In the genomic region with DNA sequence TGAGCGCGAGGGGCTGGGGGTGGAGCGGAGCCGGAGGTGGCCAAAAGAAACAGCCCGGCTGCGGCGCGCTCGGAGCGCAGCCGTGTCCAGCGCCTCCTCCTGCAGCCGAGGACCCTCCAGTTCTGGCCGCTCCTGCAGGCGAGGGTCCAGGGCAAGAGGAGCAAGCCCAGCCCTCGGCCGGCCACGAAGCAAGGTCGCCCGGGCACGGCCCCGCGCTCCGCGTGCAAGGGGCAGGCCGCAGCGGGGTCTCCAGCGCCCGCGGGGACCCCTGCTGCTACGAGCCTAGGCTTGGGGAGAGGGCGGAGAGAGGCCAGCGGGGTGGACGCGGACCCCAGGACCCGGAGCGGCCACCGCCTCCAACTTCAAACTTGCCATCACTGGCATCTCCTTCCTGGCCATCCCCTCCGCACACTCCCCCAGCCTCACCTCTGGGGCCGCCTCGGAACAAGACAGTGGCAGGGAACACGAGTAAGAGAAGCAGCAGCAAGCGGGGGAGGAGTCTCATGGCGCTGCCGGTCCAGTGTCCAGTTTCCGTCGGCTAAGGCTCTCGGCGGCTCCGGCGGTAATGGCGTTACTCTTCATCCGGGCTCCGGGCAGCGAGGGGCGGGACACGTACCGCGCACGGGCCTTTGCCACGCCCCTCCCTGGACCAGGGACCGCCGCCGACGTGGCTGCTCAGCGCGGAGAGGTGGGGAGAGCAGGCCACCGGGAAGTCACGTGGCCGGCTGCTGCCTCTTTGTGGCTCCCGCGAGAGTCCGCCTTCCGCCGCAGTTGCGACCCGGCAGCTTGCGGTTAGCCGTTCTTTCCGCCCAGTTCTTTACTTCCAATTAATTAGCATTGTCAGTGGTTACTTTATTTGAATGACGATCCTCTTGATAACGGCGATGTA, we compare ENCODE assay signal across 8 cellular contexts. TPM values are rescaled to one million over a fixed set of nuclear protein-coding genes. Genes with fewer than 3 reads are reported as not detected.
A peak's percentile ranks its signal among the peaks of the same experiment; 100 is the strongest.
DNase-seq lines count a peak whose midpoint lies in the region; ATAC-seq, FAIRE-seq and TF ChIP-seq lines count a peak whose summit lies in the region.

SSR1 (minus strand) TSS at position 584 of the 889 bp plus-strand sequence; CDS start at position 505, 79 bp downstream.

- H3K36me3 ChIP-seq in rectal smooth muscle tissue (ENCODE audit: control insufficient read depth, insufficient read depth, low read length) (peaks cover 4% of the 10 kb centered on the region), aorta (ENCODE audit: control insufficient read depth in 1 of 2, insufficient read depth in 2 of 2, low read length in 1 of 2) (peaks cover 0 to 2% of the 10 kb centered on the region in 2 donors)

- H3K4me1 ChIP-seq in rectal smooth muscle tissue (ENCODE audit: control insufficient read depth, insufficient read depth, low read length): peaks cover 6% of the 10 kb centered on the region
- peaks cover 0 to 1% of the 10 kb centered on the region in 2 donors for H3K4me1 ChIP-seq in aorta (ENCODE audit: control insufficient read depth in 1 of 2, insufficient read depth in 2 of 2, low read length in 2 of 2)

- DNase-seq in GM18507 (ENCODE audit: extremely low spot score, insufficient read length, low read depth) (peak; percentile 99), NCI-H2029 treated with DMSO at 0.1 percent for 48 hours (lab: John Stamatoyannopoulos, UW) (peak; percentile 97), T-helper 9 cell (peak; percentile 85), astrocyte of the cerebellum (ENCODE audit: low read depth) (peak; percentile 89), hepatic stellate cell (ENCODE audit: low spot score) (peak; percentile 98), aorta (peak; percentile 99)

- in situ Hi-C loops in astrocyte of the cerebellum (cut with HindIII; ENCODE audit: low sequenced_read_pairs): no loop called here

- 0 to 1% methylated on average over 69 to 83 of the region's 83 CpGs for WGBS in aorta, 2 donors

- H3K4me3 ChIP-seq in astrocyte of the cerebellum (ENCODE audit: low read depth, low read length) (peak within 1 kb of the TSS; percentile 93), rectal smooth muscle tissue (ENCODE audit: low read length) (peak within 1 kb of the TSS; percentile 97), aorta (ENCODE audit: low read length in 2 of 2) (peak within 1 kb of the TSS; percentile 54 to 69)

- no peak for TF ChIP-seq CTCF in astrocyte of the cerebellum (IDR thresholded peaks at IDR 0.05; ENCODE audit: low read depth, low read length, missing control alignments)

- peak within 1 kb of the TSS; percentile 96 for H3K9ac ChIP-seq in rectal smooth muscle tissue (ENCODE audit: low read length)

- ATAC-seq in HG02981 (IDR thresholded peaks at IDR 0.05; ENCODE audit: unreplicated experiment): peak; percentile 95
- peak; percentile 100 for ATAC-seq in aorta (ENCODE audit: low FRiP score)

- H3K27ac ChIP-seq in rectal smooth muscle tissue (ENCODE audit: low read depth, low read length) (peak within 1 kb of the TSS; percentile 96), aorta (ENCODE audit: low read depth in 1 of 2, low read length in 2 of 2) (peak within 1 kb of the TSS; percentile 39 to 59)

- peak; percentile 93 for FAIRE-seq in GM18507 (lab: Jason Lieb, UNC)

- intact Hi-C loops in aorta (cut with DNase I): loop anchor here (1.0 to 10.0 kb wide), 4 partner anchors 74 to 752 kb away; partner anchors contain the start of genes CAGE1 (in 2 of the 2), RIOK1 (in 2 of the 2), BLOC1S5 (in 1 of the 2) and SNRNP48 (in 1 of the 2)

- H3K9me3 ChIP-seq in aorta (ENCODE audit: control insufficient read depth, low read length): no peaks in the 10 kb centered on the region

- H3K27me3 ChIP-seq in rectal smooth muscle tissue (ENCODE audit: control insufficient read depth, insufficient read depth, low read length) (no peaks in the 10 kb centered on the region), aorta (ENCODE audit: control insufficient read depth in 1 of 2, insufficient read depth in 2 of 2, low read length in 1 of 2) (no peaks in the 10 kb centered on the region)

RNA-seq across cellular contexts. Expression of gene SSR1, which starts in this region (rescaled TPM):
- 100 to 1,000 TPM; 114 to 125 TPM for total RNA-seq in aorta
- 10 to 100 TPM; 32.9 to 39.0 TPM for polyA plus RNA-seq in aorta

Comparison
In these comparisons a context has a peak if more than half of its experiments do, and no peak if none do; other contexts are left out.
1. Peak in every context shown above with its lines: DNase-seq, ATAC-seq, H3K4me3 ChIP-seq and H3K27ac ChIP-seq.